Comparison of ENCODE assay signal across 23 cellular contexts in the genomic region with DNA sequence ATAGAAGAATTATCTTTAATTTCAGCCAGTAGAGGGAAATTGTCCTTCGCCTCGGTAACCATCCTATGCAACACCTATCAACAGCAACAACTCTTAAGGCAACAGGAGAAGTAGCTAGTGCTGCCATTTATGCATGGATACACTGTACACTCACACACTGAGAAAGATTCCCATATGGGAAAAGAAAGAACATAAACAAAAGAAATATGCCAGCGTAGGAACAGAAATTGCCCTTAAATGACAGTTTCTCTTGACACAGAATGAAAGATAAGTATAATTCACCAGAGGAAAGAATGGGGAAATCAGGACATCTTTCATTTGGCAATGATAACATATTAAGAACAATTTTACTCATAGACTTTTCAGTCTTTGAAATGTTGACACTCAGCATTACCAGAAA.
DNase-seq lines count a peak whose midpoint lies in the region; ATAC-seq and TF ChIP-seq lines count a peak whose summit lies in the region.
"Had no signal": no experiment of that assay in that cellular context is flagged by ENCODE, and none has a peak within 500 bp of the region (broad histone marks: within the 10 kb centered on the region; RNA-seq: fewer than 3 reads in every experiment).

No MANE protein-coding gene starts in this region.

- 0 out of 2 replicates have a peak overlapping the region, but pooled peaks have one; percentile 12 for H3K14ac ChIP-seq in IMR-90 (replicated peaks; ENCODE audit: low read depth, low read length)

- no peak overlapping the region for H3K4me3 ChIP-seq in IMR-90 (ENCODE audit: insufficient read depth, low read depth, low read length)
- peak overlapping the region; percentile 1 for H3K4me3 ChIP-seq in endocrine pancreas (ENCODE audit: control insufficient read depth, insufficient read depth, low read length)
- peak overlapping the region in 1 of 5 donors; percentile 19 for H3K4me3 ChIP-seq in subcutaneous abdominal adipose tissue (ENCODE audit: low read depth in 1 of 5, low read length in 5 of 5)
- no peak overlapping the region for H3K4me3 ChIP-seq in psoas muscle
- H3K4me3 ChIP-seq: A549; BLaER1 treated with 17β-estradiol and CSF1 and Interleukin-3, amounts not matched to agents 10 nM and 100 nM; GM12878; HAP-1 had no signal

- peaks cover 3% of the 10 kb centered on the region; the same call in 1 of the 2 replicates for H3K9me1 ChIP-seq in IMR-90 (ENCODE audit: insufficient read depth, low read length)

- H3K36me3 ChIP-seq in IMR-90 (ENCODE audit: control insufficient read depth, insufficient read depth, low read length) (no peaks in the 10 kb centered on the region), endocrine pancreas (ENCODE audit: control insufficient read depth, insufficient read depth, low read length) (no peaks in the 10 kb centered on the region), subcutaneous abdominal adipose tissue (ENCODE audit: control insufficient read depth in 5 of 5, insufficient read depth in 5 of 5, low read length in 5 of 5) (no peaks in the 10 kb centered on the region), psoas muscle (ENCODE audit: insufficient read depth in 1 of 2, low read depth in 1 of 2) (no peaks in the 10 kb centered on the region)
- H3K36me3 ChIP-seq: BE2C; BLaER1 treated with 17β-estradiol and CSF1 and Interleukin-3, amounts not matched to agents 10 nM and 100 nM; HAP-1 had no signal

- no peak overlapping the region; the same call in 1 of the 2 replicates for H2AK5ac ChIP-seq in IMR-90 (ENCODE audit: low read depth, low read length)

- TF ChIP-seq RAD21 in IMR-90 (IDR thresholded peaks at IDR 0.05; ENCODE audit: low read length) = no peak

- H3K4me2 ChIP-seq in IMR-90 (ENCODE audit: low read depth, low read length) = no peak overlapping the region
- H3K4me2 ChIP-seq: A549; BLaER1 treated with 17β-estradiol and CSF1 and Interleukin-3, amounts not matched to agents 10 nM and 100 nM had no signal

- H3K56ac ChIP-seq in IMR-90 (ENCODE audit: extremely low read depth, insufficient read depth, low read length) = no peak overlapping the region

- in situ Hi-C loops in IMR-90 (cut with MboI; ENCODE audit: low sequenced_read_pairs) = no loop called here

- H2BK120ac ChIP-seq in IMR-90 (ENCODE audit: low read depth, low read length) = 0 out of 2 replicates have a peak overlapping the region, but pooled peaks have one; percentile 4

- intact Hi-C loops in IMR-90 (cut with micrococcal nuclease) (no loop called here), psoas muscle (cut with DNase I) (no loop called here)

- H3K27me3 ChIP-seq in IMR-90 (ENCODE audit: control insufficient read depth, insufficient read depth, low read length) = no peaks in the 10 kb centered on the region
- H3K27me3 ChIP-seq in endocrine pancreas (ENCODE audit: control insufficient read depth, insufficient read depth, low read length) = no peaks in the 10 kb centered on the region
- H3K27me3 ChIP-seq in subcutaneous abdominal adipose tissue (ENCODE audit: control insufficient read depth in 5 of 5, insufficient read depth in 4 of 5, low read length in 5 of 5) = no peaks in the 10 kb centered on the region
- no peaks in the 10 kb centered on the region for H3K27me3 ChIP-seq in psoas muscle (ENCODE audit: insufficient read depth in 3 of 3, low read length in 2 of 3)
- H3K27me3 ChIP-seq: BE2C; BLaER1 treated with 17β-estradiol and CSF1 and Interleukin-3, amounts not matched to agents 10 nM and 100 nM had no signal

- dilution Hi-C loops in IMR-90 (cut with HindIII; ENCODE audit: low sequenced_read_pairs, unreplicated experiment) = no loop called here

- H3K23ac ChIP-seq in IMR-90 (ENCODE audit: low read depth, low read length) = no peak overlapping the region

- H4K8ac ChIP-seq in IMR-90 (ENCODE audit: low read depth in 2 of 2, low read length in 2 of 2) = no peak overlapping the region

- no peak for TF ChIP-seq POLR2A in IMR-90 (IDR thresholded peaks at IDR 0.05; ENCODE audit: low read depth, low read length)

- CTCF ChIA-PET in IMR-90 (lab: Yijun Ruan, JAX) = no interaction called here

- H3K9ac ChIP-seq in IMR-90 (ENCODE audit: low read depth, low read length) (no peak overlapping the region), endocrine pancreas (ENCODE audit: control insufficient read depth, insufficient read depth, low read length) (no peak overlapping the region), subcutaneous abdominal adipose tissue (ENCODE audit: low read length in 5 of 5) (no peak overlapping the region)
- H3K9ac ChIP-seq: BLaER1 treated with 17β-estradiol and CSF1 and Interleukin-3, amounts not matched to agents 10 nM and 100 nM had no signal

- peaks cover 6% of the 10 kb centered on the region; the same call in 1 of the 2 replicates for H3K4me1 ChIP-seq in IMR-90 (ENCODE audit: control insufficient read depth, insufficient read depth, low read length)
- peaks cover 10% of the 10 kb centered on the region for H3K4me1 ChIP-seq in endocrine pancreas (ENCODE audit: control insufficient read depth, insufficient read depth, low read length)
- peaks cover 0 to 10% (median 5%) of the 10 kb centered on the region in 5 donors for H3K4me1 ChIP-seq in subcutaneous abdominal adipose tissue (ENCODE audit: control insufficient read depth in 5 of 5, insufficient read depth in 5 of 5, low read length in 5 of 5)
- no peaks in the 10 kb centered on the region for H3K4me1 ChIP-seq in psoas muscle
- H3K4me1 ChIP-seq: A549; BE2C; BLaER1 treated with 17β-estradiol and CSF1 and Interleukin-3, amounts not matched to agents 10 nM and 100 nM had no signal

- ATAC-seq in IMR-90 (ENCODE audit: low read depth) (no peak), psoas muscle (no peak)
- ATAC-seq: A549, GM12878 had no signal

- H3K4ac ChIP-seq in IMR-90 (ENCODE audit: low read depth, low read length) = peak overlapping the region; percentile 26; the same call in 1 of the 2 replicates

- BruUV-seq in IMR-90 (replicated peaks; lab: Mats Ljungman, UMichigan) = no TSS peak

- no peak overlapping the region for H2AK9ac ChIP-seq in IMR-90 (replicated peaks; ENCODE audit: low read depth, low read length, poor library complexity)

- H3K9me3 ChIP-seq in IMR-90 (ENCODE audit: control insufficient read depth, insufficient read depth, low read length) = no peaks in the 10 kb centered on the region
- H3K9me3 ChIP-seq in endocrine pancreas (ENCODE audit: control insufficient read depth, low read length) = no peaks in the 10 kb centered on the region
- H3K9me3 ChIP-seq in subcutaneous abdominal adipose tissue (ENCODE audit: control insufficient read depth in 5 of 5, low read length in 5 of 5) = no peaks in the 10 kb centered on the region
- no peaks in the 10 kb centered on the region for H3K9me3 ChIP-seq in psoas muscle
- H3K9me3 ChIP-seq: A549; BE2C; BLaER1 treated with 17β-estradiol and CSF1 and Interleukin-3, amounts not matched to agents 10 nM and 100 nM; HAP-1 had no signal

- no peak overlapping the region for H4K91ac ChIP-seq in IMR-90 (ENCODE audit: insufficient read depth, low read depth, low read length)

- H2BK15ac ChIP-seq in IMR-90 (ENCODE audit: low read depth, low read length) = peak overlapping the region; percentile 15; the same call in 1 of the 3 replicates

- H4K5ac ChIP-seq in IMR-90 (ENCODE audit: low read depth, low read length) = no peak overlapping the region

- H3K18ac ChIP-seq in IMR-90 (ENCODE audit: low read depth, low read length) = no peak overlapping the region

- DNase-seq in IMR-90 (no peak), NCI-H69 (lab: John Stamatoyannopoulos, UW) (peak; percentile 15), psoas muscle (no peak), NCI-H1436 treated with DMSO at 0.1 percent for 48 hours (lab: John Stamatoyannopoulos, UW) (no peak), NCI-H2227 (lab: John Stamatoyannopoulos, UW; ENCODE audit: unreplicated experiment) (no peak)
- DNase-seq: 8988T; ACHN; AML-193; BE2C; CD4-positive, alpha-beta T cell; CD8-positive, alpha-beta memory T cell; DMS 273 treated with DMSO at 0.1 percent for 48 hours; DMS79; EL; GDM1; GOT3; HFFc6 had no signal

- H2BK5ac ChIP-seq in IMR-90 (ENCODE audit: low read depth, low read length, poor library complexity, severe bottlenecking) = no peak overlapping the region

- WGBS in IMR-90 (ENCODE audit: extremely low coverage in 2 of 2, insufficient read length in 1 of 2), 2 experiments = no CpG with 5 or more reads among the region's 3 CpGs
- WGBS in psoas muscle, 3 donors = 95 to 96% (median 95%) methylated on average over 3 of the region's 3 CpGs

- peaks cover 22 to 23% of the 10 kb centered on the region in 2 experiments for H3K79me1 ChIP-seq in IMR-90 (ENCODE audit: low read depth in 1 of 2, low read length in 2 of 2)

- POLR2A ChIA-PET in IMR-90 (lab: Charles Lee; ENCODE audit: unreplicated experiment) = interaction anchor here (0.5 kb wide), 1 partner anchor 62 kb away, joined by 3 read pairs; no protein-coding TSS in a partner anchor

- no peaks in the 10 kb centered on the region for H4K20me1 ChIP-seq in IMR-90 (ENCODE audit: insufficient read depth, low read length)
- H4K20me1 ChIP-seq: BLaER1 treated with 17β-estradiol and CSF1 and Interleukin-3, amounts not matched to agents 10 nM and 100 nM had no signal

- H2BK20ac ChIP-seq in IMR-90 (ENCODE audit: low read depth, low read length) = no peak overlapping the region; the same call in 1 of the 2 replicates

- no peak overlapping the region for H3K27ac ChIP-seq in IMR-90 (ENCODE audit: insufficient read depth, low read length)
- peak overlapping the region; percentile 22 for H3K27ac ChIP-seq in subcutaneous abdominal adipose tissue (ENCODE audit: low read depth, low read length)
- no peak overlapping the region for H3K27ac ChIP-seq in psoas muscle
- H3K27ac ChIP-seq: A549; BLaER1 treated with 17β-estradiol and CSF1 and Interleukin-3, amounts not matched to agents 10 nM and 100 nM had no signal

- H2AFZ ChIP-seq in IMR-90 (replicated peaks; ENCODE audit: low read length, poor library complexity) = no peak overlapping the region

- TF ChIP-seq CTCF in IMR-90 (conservative IDR thresholded peaks at IDR 0.05; ENCODE audit: low read depth, low read length) (no peak), psoas muscle (IDR thresholded peaks at IDR 0.05) (no peak)

TF ChIP-seq in IMR-90, 13 proteins besides CTCF, POLR2A, EP300 and RAD21:
- TF ChIP-seq RFX5 (IDR thresholded peaks at IDR 0.05; ENCODE audit: low read depth, low read length) (no peak), MXI1 (IDR thresholded peaks at IDR 0.05; ENCODE audit: borderline replicate concordance, low read depth, low read length) (no peak)
